In genomic region chr3:78995087-78995486, GRCh38 we compare ENCODE assay signal across 19 cellular contexts.
"Had no signal": no experiment of that assay in that cellular context is flagged by ENCODE, and none has a peak within 500 bp of the region (broad histone marks: within the 10 kb centered on the region; RNA-seq: fewer than 3 reads in every experiment).

No MANE protein-coding gene starts in this region.

- H3K36me3 ChIP-seq: adrenal gland, breast epithelium, gastrocnemius medialis, heart left ventricle, tibial nerve, vagina had no signal

- H3K4me1 Mint-ChIP-seq: memory B cell; naive thymus-derived CD4-positive, alpha-beta T cell; T-helper 17 cell had no signal

- ATAC-seq: activated naive CD4-positive, alpha-beta T cell treated with anti-CD3 and anti-CD28 coated beads, Interleukin-2, amount 50 U/mL, for 72 hours; esophagus mucosa; gastrocnemius medialis; heart left ventricle; naive thymus-derived CD4-positive, alpha-beta T cell; T-helper 17 cell had no signal

- DNase-seq: activated CD4-positive, alpha-beta T cell treated with anti-CD3 and anti-CD28 coated beads for 1 hour; activated gamma-delta T cell; adrenal gland; cortex of kidney; effector CD4-positive, alpha-beta T cell; gastrocnemius medialis; heart left ventricle; naive thymus-derived CD4-positive, alpha-beta T cell; stimulated activated CD4-positive, alpha-beta T cell treated with anti-CD3 and anti-CD28 coated beads, Interleukin-2, amount 100 ng/mL, for 24 hours; stimulated activated naive CD4-positive, alpha-beta T cell treated with Interleukin-2 at 50 U/mL for 16 hours; substantia nigra; T-helper 17 cell had no signal

- H3K36me3 Mint-ChIP-seq: memory B cell had no signal

- H3K9me3 ChIP-seq: adrenal gland, gastrocnemius medialis, vagina had no signal

- H3K27me3 Mint-ChIP-seq: memory B cell; naive thymus-derived CD4-positive, alpha-beta T cell; T-helper 17 cell had no signal

- H3K27me3 ChIP-seq: adrenal gland, breast epithelium, gastrocnemius medialis, heart left ventricle, tibial nerve, vagina had no signal

- H3K27ac ChIP-seq: adrenal gland, breast epithelium, gastrocnemius medialis, heart left ventricle, tibial nerve, vagina, VCaP had no signal

- H3K4me1 ChIP-seq: adrenal gland, breast epithelium, gastrocnemius medialis, heart left ventricle, vagina had no signal

- H3K27ac Mint-ChIP-seq: activated naive CD4-positive, alpha-beta T cell treated with anti-CD3 and anti-CD28 coated beads, Interleukin-2, amount 50 U/mL, for 72 hours; memory B cell; naive thymus-derived CD4-positive, alpha-beta T cell; T-helper 17 cell had no signal

- H3K4me3 Mint-ChIP-seq: memory B cell; naive thymus-derived CD4-positive, alpha-beta T cell; T-helper 17 cell had no signal

- H3K4me3 ChIP-seq: adrenal gland, breast epithelium, gastrocnemius medialis, heart left ventricle, tibial nerve, vagina had no signal
